Comparison of ENCODE assay signal across 8 cellular contexts in the genomic region with DNA sequence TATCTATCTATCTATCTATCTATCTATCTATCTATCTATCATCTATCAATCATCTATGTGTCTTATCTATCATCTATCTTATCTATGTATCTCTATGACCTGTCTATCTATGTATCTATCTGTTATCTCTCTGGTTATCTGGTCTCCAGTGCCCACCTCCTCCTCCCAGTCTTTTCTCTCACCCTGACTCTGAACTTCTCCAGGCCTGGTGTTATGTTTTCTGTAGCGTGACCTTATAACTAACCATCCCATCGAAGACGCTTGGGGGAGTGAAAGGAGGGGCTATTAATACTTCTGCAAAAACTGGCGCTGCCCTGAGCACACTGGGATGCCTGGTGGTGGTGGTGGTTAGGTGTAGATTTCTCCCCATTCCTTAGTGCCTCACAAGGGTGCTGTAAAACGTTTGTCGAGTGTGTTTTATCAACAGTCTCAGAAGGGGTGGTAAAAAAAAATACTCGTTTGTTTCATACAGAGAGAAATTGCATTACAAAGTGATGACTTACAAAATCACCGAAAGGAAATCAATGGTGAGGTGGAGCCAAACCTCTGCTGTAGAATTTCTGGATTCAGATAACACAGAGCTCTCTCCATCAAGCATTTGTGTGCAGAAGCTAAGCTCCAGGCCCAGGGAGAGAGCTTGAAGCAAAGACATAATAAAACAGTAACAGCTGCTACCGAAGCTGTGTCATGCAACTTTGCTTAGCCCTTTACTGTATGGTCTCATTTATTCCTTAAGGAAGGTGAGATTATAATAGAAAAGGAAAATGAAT.
A peak's percentile ranks its signal among the peaks of the same experiment; 100 is the strongest.
DNase-seq lines count a peak whose midpoint lies in the region; ATAC-seq and TF ChIP-seq lines count a peak whose summit lies in the region.

No MANE protein-coding gene starts in this region.

- intact Hi-C loops in CD4-positive, alpha-beta memory T cell (cut with micrococcal nuclease): loop anchor here (2.0 kb wide), 2 partner anchors 15 to 27 kb away; no protein-coding TSS in a partner anchor

- peak overlapping the region in 3 of 7 donors; percentile 37 to 92 (median 56) for H3K27ac Mint-ChIP-seq in CD4-positive, alpha-beta memory T cell

- no peak overlapping the region for H3K9ac ChIP-seq in neuronal stem cell (ENCODE audit: low read depth, low read length, poor library complexity)

- peak overlapping the region; percentile 91 for H2AFZ ChIP-seq in neuronal stem cell (ENCODE audit: low read length)

- POLR2A ChIA-PET in CD4-positive, alpha-beta memory T cell (lab: Charles Lee; ENCODE audit: partially characterized antibody): interaction anchor here (0.7 to 6.2 kb wide), 10 partner anchors 15 to 335 kb away, joined by 3 to 55 read pairs (median 6); partner anchors contain the start of gene ZNF217

- H3K18ac ChIP-seq in neuronal stem cell (ENCODE audit: low read length): no peak overlapping the region

- no CpG with 5 or more reads among the region's 9 CpGs for WGBS in neuronal stem cell (ENCODE audit: extremely low coverage in 2 of 2, insufficient read length in 2 of 2, insufficient replicate concordance in 1 of 2), 2 donors

- no peaks in the 10 kb centered on the region for H3K79me1 ChIP-seq in neuronal stem cell (ENCODE audit: low read depth, low read length)

- peaks cover 11 to 22% (median 17%) of the 10 kb centered on the region in 4 donors for H3K4me1 Mint-ChIP-seq in CD4-positive, alpha-beta memory T cell

- TF ChIP-seq CTCF in coronary artery (IDR thresholded peaks at IDR 0.05): no peak

- H3K27ac ChIP-seq in CD4-positive, alpha-beta memory T cell (ENCODE audit: low read depth, low read length): no peak overlapping the region
- H3K27ac ChIP-seq in coronary artery (peak overlapping the region; percentile 86 to 89), neuronal stem cell (replicated peaks; ENCODE audit: low read length) (no peak overlapping the region)

- CTCF ChIA-PET in CD4-positive, alpha-beta memory T cell (lab: Charles Lee; ENCODE audit: partially characterized antibody): interaction anchor here (0.7 to 6.3 kb wide), 17 partner anchors 13 to 596 kb away, joined by 3 to 174 read pairs (median 9); no protein-coding TSS in a partner anchor

- no peak overlapping the region for H3K4me3 ChIP-seq in CD4-positive, alpha-beta memory T cell (ENCODE audit: low read length in 2 of 2)
- peak overlapping the region; percentile 73 for H3K4me3 ChIP-seq in coronary artery
- no peak overlapping the region for H3K4me3 ChIP-seq in neuronal stem cell (ENCODE audit: low read length in 2 of 2)

- H2BK120ac ChIP-seq in neuronal stem cell (ENCODE audit: low read depth, low read length): no peak overlapping the region

- no peaks in the 10 kb centered on the region for H3K9me3 ChIP-seq in CD4-positive, alpha-beta memory T cell (ENCODE audit: control insufficient read depth in 1 of 2, low read length in 2 of 2)
- H3K9me3 ChIP-seq in neuronal stem cell (replicated peaks in 1 of 2; ENCODE audit: control insufficient read depth in 2 of 2, insufficient read depth in 1 of 2, low read depth in 1 of 2, low read length in 2 of 2): peaks cover 4 to 14% of the 10 kb centered on the region in 2 donors

- H2BK15ac ChIP-seq in neuronal stem cell (ENCODE audit: low read length): no peak overlapping the region

- no peak overlapping the region for H3K4me2 ChIP-seq in neuronal stem cell (ENCODE audit: insufficient read depth, low read length, poor library complexity, severe bottlenecking)

- H3K36me3 Mint-ChIP-seq in CD4-positive, alpha-beta memory T cell: no peaks in the 10 kb centered on the region

- H3K14ac ChIP-seq in neuronal stem cell (ENCODE audit: low read length): no peak overlapping the region

- no peak overlapping the region for H3K23ac ChIP-seq in neuronal stem cell (ENCODE audit: low read depth, low read length, poor library complexity)

- peaks cover 15% of the 10 kb centered on the region for H3K4me1 ChIP-seq in CD4-positive, alpha-beta memory T cell (ENCODE audit: insufficient read depth, low read length)
- peaks cover 13 to 23% of the 10 kb centered on the region in 2 donors for H3K4me1 ChIP-seq in neuronal stem cell (ENCODE audit: control insufficient read depth in 2 of 2, insufficient read depth in 1 of 2, low read depth in 1 of 2, low read length in 2 of 2)

- H2BK12ac ChIP-seq in neuronal stem cell (ENCODE audit: low read length): no peak overlapping the region

- no peaks in the 10 kb centered on the region for H3K27me3 ChIP-seq in CD4-positive, alpha-beta memory T cell (ENCODE audit: insufficient read depth, low read length)
- no peaks in the 10 kb centered on the region for H3K27me3 ChIP-seq in neuronal stem cell (ENCODE audit: control insufficient read depth in 3 of 3, insufficient read depth in 3 of 3, low read depth in 1 of 3, low read length in 3 of 3)

- no peaks in the 10 kb centered on the region for H3K9me3 Mint-ChIP-seq in CD4-positive, alpha-beta memory T cell

- no peaks in the 10 kb centered on the region for H3K36me3 ChIP-seq in CD4-positive, alpha-beta memory T cell (ENCODE audit: insufficient read depth, low read length)
- H3K36me3 ChIP-seq in neuronal stem cell (replicated peaks in 1 of 2; ENCODE audit: control insufficient read depth in 2 of 2, insufficient read depth in 2 of 2, low read length in 2 of 2): no peaks in the 10 kb centered on the region

- peak overlapping the region in 7 of 8 donors; percentile 42 to 98 (median 95) for H3K4me3 Mint-ChIP-seq in CD4-positive, alpha-beta memory T cell

- H4K8ac ChIP-seq in neuronal stem cell (ENCODE audit: low read depth, low read length): no peak overlapping the region

- H2BK5ac ChIP-seq in neuronal stem cell (ENCODE audit: low read length): no peak overlapping the region

- no peak for ATAC-seq in GM19452 (IDR thresholded peaks at IDR 0.05; ENCODE audit: unreplicated experiment)
- ATAC-seq in HG03469 (IDR thresholded peaks at IDR 0.05; ENCODE audit: unreplicated experiment): no peak

- H3K27me3 Mint-ChIP-seq in CD4-positive, alpha-beta memory T cell: no peaks in the 10 kb centered on the region

- no peak overlapping the region for H2AK5ac ChIP-seq in neuronal stem cell (ENCODE audit: low read depth, low read length)

- H3K4ac ChIP-seq in neuronal stem cell (ENCODE audit: low read length): no peak overlapping the region

- H4K91ac ChIP-seq in neuronal stem cell (ENCODE audit: low read depth, low read length, poor library complexity): no peak overlapping the region

- DNase-seq in CD4-positive, alpha-beta memory T cell: no peak
- DNase-seq in NCI-H2171 (lab: John Stamatoyannopoulos, UW) (peak; percentile 17), coronary artery (ENCODE audit: low spot score) (peak; percentile 36), neuronal stem cell (ENCODE audit: low spot score) (no peak), iPS-NIHi11 (ENCODE audit: low spot score) (no peak)
- no peak for DNase-seq in stimulated activated naive CD4-positive, alpha-beta T cell (lab: John Stamatoyannopoulos, UW)

Comparison
In these comparisons a context has a peak if more than half of its experiments do, and no peak if none do; other contexts are left out.
1. DNase-seq: peak in NCI-H2171 (single experiment) and coronary artery (single experiment); none in CD4-positive, alpha-beta memory T cell (0 of 5), neuronal stem cell (single experiment), stimulated activated naive CD4-positive, alpha-beta T cell (0 of 6) and iPS-NIHi11 (single experiment).
2. H3K27ac ChIP-seq: peak in coronary artery (2 of 2); none in CD4-positive, alpha-beta memory T cell (single experiment) and neuronal stem cell (single experiment).